22 cellular contexts compared by ENCODE assay signal in genomic region chr10:123649672-123650071, GRCh38. TPM values are rescaled to one million over a fixed set of nuclear protein-coding genes. Genes with fewer than 3 reads are reported as not detected.
"Had no signal": no experiment of that assay in that cellular context is flagged by ENCODE, and none has a peak within 500 bp of the region (broad histone marks: within the 10 kb centered on the region; RNA-seq: fewer than 3 reads in every experiment).

No MANE protein-coding gene starts in this region.

- H3K36me3 Mint-ChIP-seq: natural killer cell; stimulated activated memory B cell treated with anti-CD40 and anti-IgM and Interleukin-4, amounts not matched to agents 10 μg/mL and 1 μg/mL and 100 μg/mL, for 72 hours had no signal

- H3K4me3 Mint-ChIP-seq: central memory CD8-positive, alpha-beta T cell; effector memory CD8-positive, alpha-beta T cell; natural killer cell; neural crest cell; stimulated activated memory B cell treated with anti-CD40 and anti-IgM and Interleukin-4, amounts not matched to agents 10 μg/mL and 1 μg/mL and 100 μg/mL, for 72 hours; stimulated activated naive CD8-positive, alpha-beta T cell treated with anti-CD3 and anti-CD28 coated beads, Interleukin-15, Interleukin-2, amounts not matched to agents 100 ng/mL and 50 ng/mL, for 24 hours had no signal

- H3K4me1 Mint-ChIP-seq: central memory CD8-positive, alpha-beta T cell; natural killer cell; neural crest cell; stimulated activated memory B cell treated with anti-CD40 and anti-IgM and Interleukin-4, amounts not matched to agents 10 μg/mL and 1 μg/mL and 100 μg/mL, for 72 hours had no signal

- H3K27ac Mint-ChIP-seq: effector memory CD8-positive, alpha-beta T cell; natural killer cell; stimulated activated memory B cell treated with anti-CD40 and anti-IgM and Interleukin-4, amounts not matched to agents 10 μg/mL and 1 μg/mL and 100 μg/mL, for 72 hours; stimulated activated naive CD8-positive, alpha-beta T cell treated with anti-CD3 and anti-CD28 coated beads, Interleukin-15, Interleukin-2, amounts not matched to agents 100 ng/mL and 50 ng/mL, for 24 hours had no signal

- DNase-seq: effector memory CD8-positive, alpha-beta T cell; foreskin keratinocyte; mammary epithelial cell; mucosa of descending colon; natural killer cell; stimulated activated CD4-positive, alpha-beta T cell treated with anti-CD3 and anti-CD28 coated beads, Interleukin-4, amount 100 ng/mL, for 1 hour; stimulated activated CD8-positive, alpha-beta memory T cell treated with anti-CD3 and anti-CD28 coated beads, Interleukin-4, amount 100 ng/mL, for 48 hours; trophoblast cell had no signal

- ATAC-seq: effector memory CD8-positive, alpha-beta T cell; foreskin keratinocyte; left lobe of liver; mucosa of descending colon; natural killer cell; right lobe of liver had no signal

- H3K9me3 Mint-ChIP-seq: central memory CD8-positive, alpha-beta T cell; effector memory CD8-positive, alpha-beta T cell; natural killer cell; neural crest cell; stimulated activated naive CD8-positive, alpha-beta T cell treated with anti-CD3 and anti-CD28 coated beads, Interleukin-15, Interleukin-2, amounts not matched to agents 100 ng/mL and 50 ng/mL, for 24 hours had no signal

RNA-seq across cellular contexts. Expression of gene GPR26, which starts 16.5 kb away (rescaled TPM):
- total RNA-seq: bronchial epithelial cell, epithelial cell of proximal tubule, foreskin keratinocyte, hepatocyte, left lobe of liver, lower leg skin, mammary epithelial cell, mucosa of descending colon, myocyte, natural killer cell, neural crest cell, renal cortical epithelial cell, right lobe of liver, subcutaneous adipose tissue, thoracic aorta had no signal
